In the genomic region with DNA sequence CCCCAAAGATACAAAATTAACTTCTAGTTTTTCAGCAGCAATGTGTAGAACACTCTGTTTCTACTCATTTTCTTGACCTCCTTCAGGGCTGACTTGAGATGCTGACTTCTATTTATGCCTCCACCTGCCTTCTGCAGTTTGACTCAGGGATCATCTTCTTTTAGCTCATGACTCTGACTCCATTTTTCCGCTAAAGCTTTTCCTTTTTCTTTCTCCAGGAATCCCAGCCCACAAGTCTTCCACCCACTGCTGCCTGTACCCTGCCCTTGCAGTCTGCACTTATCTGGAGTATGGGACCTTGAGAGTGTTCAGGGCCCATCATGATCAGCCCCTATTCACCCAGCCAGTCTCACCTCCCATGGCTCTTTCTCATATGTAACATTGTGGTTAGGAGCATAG, we compare ENCODE assay signal across 22 cellular contexts. TPM values are rescaled to one million over a fixed set of nuclear protein-coding genes. Genes with fewer than 3 reads are reported as not detected.
DNase-seq lines count a peak whose midpoint lies in the region; ATAC-seq and TF ChIP-seq lines count a peak whose summit lies in the region.
"Had no signal": no experiment of that assay in that cellular context is flagged by ENCODE, and none has a peak within 500 bp of the region (broad histone marks: within the 10 kb centered on the region; RNA-seq: fewer than 3 reads in every experiment).

No MANE protein-coding gene starts in this region.

- no peak overlapping the region for H3K4me3 Mint-ChIP-seq in activated CD8-positive, alpha-beta T cell treated with anti-CD3 and anti-CD28 coated beads for 36 hours
- H3K4me3 Mint-ChIP-seq in activated CD8-positive, alpha-beta T cell treated with anti-CD3 and anti-CD28 coated beads, Interleukin-2, amount 10 ng/mL, durations not matched to agents 7 days and 5 days = no peak overlapping the region
- no peak overlapping the region for H3K4me3 Mint-ChIP-seq in stimulated activated naive CD8-positive, alpha-beta T cell treated with anti-CD3 and anti-CD28 coated beads, Interleukin-15, amount 100 ng/mL, for 72 hours
- H3K4me3 Mint-ChIP-seq: CD8-positive, alpha-beta memory T cell had no signal

- H3K36me3 Mint-ChIP-seq in activated CD8-positive, alpha-beta T cell treated with anti-CD3 and anti-CD28 coated beads for 36 hours (ENCODE audit: low read depth) = no peaks in the 10 kb centered on the region
- H3K36me3 Mint-ChIP-seq in activated CD8-positive, alpha-beta T cell treated with anti-CD3 and anti-CD28 coated beads, Interleukin-2, amount 10 ng/mL, durations not matched to agents 7 days and 5 days (ENCODE audit: low read depth) = peaks cover 3% of the 10 kb centered on the region

- DNase-seq in activated CD8-positive, alpha-beta T cell treated with anti-CD3 and anti-CD28 coated beads for 36 hours = no peak
- no peak for DNase-seq in activated CD8-positive, alpha-beta T cell treated with anti-CD3 and anti-CD28 coated beads, Interleukin-2, amount 10 ng/mL, durations not matched to agents 7 days and 5 days
- no peak for DNase-seq in stimulated activated naive CD8-positive, alpha-beta T cell treated with anti-CD3 and anti-CD28 coated beads, Interleukin-15, Interleukin-2, amounts not matched to agents 100 U/mL and 50 U/mL, for 24 hours
- DNase-seq in stimulated activated naive CD8-positive, alpha-beta T cell treated with anti-CD3 and anti-CD28 coated beads, Interleukin-15, amount 100 ng/mL, for 72 hours = no peak
- no peak for DNase-seq in lower leg skin (ENCODE audit: low spot score in 2 of 2)
- no peak for DNase-seq in NOMO-1 treated with dmso at 0.1 percent for 144 hours (lab: John Stamatoyannopoulos, UW; ENCODE audit: unreplicated experiment)
- DNase-seq: AML-193; C1 segment of cervical spinal cord; Calu3; CD8-positive, alpha-beta memory T cell; DMS153; IMR-90; NCI-H1694; NCI-H2171; NCI-H345; NCI-H524; NCI-H774; NK-92 treated with Interleukin-12 subunit alpha and Interleukin-12 subunit beta, amount 100 ng/mL, for 24 hours had no signal

- CTCF ChIA-PET in activated CD8-positive, alpha-beta T cell treated with anti-CD3 and anti-CD28 coated beads for 36 hours (lab: Charles Lee) = interaction anchor here (1.4 kb wide), 1 partner anchor 61 kb away, joined by 3 read pairs; no protein-coding TSS in a partner anchor
- CTCF ChIA-PET in activated CD8-positive, alpha-beta T cell treated with anti-CD3 and anti-CD28 coated beads, Interleukin-2, amount 10 ng/mL, durations not matched to agents 7 days and 5 days (lab: Charles Lee) = no interaction called here

- no peaks in the 10 kb centered on the region for H3K27me3 Mint-ChIP-seq in activated CD8-positive, alpha-beta T cell treated with anti-CD3 and anti-CD28 coated beads for 36 hours
- no peaks in the 10 kb centered on the region for H3K27me3 Mint-ChIP-seq in activated CD8-positive, alpha-beta T cell treated with anti-CD3 and anti-CD28 coated beads, Interleukin-2, amount 10 ng/mL, durations not matched to agents 7 days and 5 days (ENCODE audit: low read depth)
- H3K27me3 Mint-ChIP-seq in stimulated activated naive CD8-positive, alpha-beta T cell treated with anti-CD3 and anti-CD28 coated beads, Interleukin-15, amount 100 ng/mL, for 72 hours = no peaks in the 10 kb centered on the region

- no peak for TF ChIP-seq POLR2A in lower leg skin (IDR thresholded peaks at IDR 0.05)

- no peak overlapping the region for H3K4me3 ChIP-seq in lower leg skin (ENCODE audit: low read depth, poor library complexity, severe bottlenecking)

- peak overlapping the region; percentile 61 for H3K27ac ChIP-seq in cingulate gyrus (ENCODE audit: low read depth, low read length)
- H3K27ac ChIP-seq: KMS-11 had no signal

- H3K27ac Mint-ChIP-seq in activated CD8-positive, alpha-beta T cell treated with anti-CD3 and anti-CD28 coated beads for 36 hours = peak overlapping the region; percentile 7
- H3K27ac Mint-ChIP-seq in activated CD8-positive, alpha-beta T cell treated with anti-CD3 and anti-CD28 coated beads, Interleukin-2, amount 10 ng/mL, durations not matched to agents 7 days and 5 days = no peak overlapping the region
- no peak overlapping the region for H3K27ac Mint-ChIP-seq in stimulated activated naive CD8-positive, alpha-beta T cell treated with anti-CD3 and anti-CD28 coated beads, Interleukin-15, amount 100 ng/mL, for 72 hours
- H3K27ac Mint-ChIP-seq: CD8-positive, alpha-beta memory T cell had no signal

- intact Hi-C loops in activated CD8-positive, alpha-beta T cell treated with anti-CD3 and anti-CD28 coated beads for 36 hours (cut with micrococcal nuclease) = no loop called here
- intact Hi-C loops in lower leg skin (cut with DNase I; ENCODE audit: low total_unique reads) = no loop called here

- 95 to 100% methylated on average over 1 of the region's 1 CpG for WGBS in lower leg skin, 2 donors

- TF ChIP-seq CTCF in activated CD8-positive, alpha-beta T cell treated with anti-CD3 and anti-CD28 coated beads for 36 hours (IDR thresholded peaks at IDR 0.05) = no peak
- no peak for TF ChIP-seq CTCF in lower leg skin (IDR thresholded peaks at IDR 0.05)

- POLR2A ChIA-PET in activated CD8-positive, alpha-beta T cell treated with anti-CD3 and anti-CD28 coated beads for 36 hours (lab: Charles Lee) = no interaction called here
- POLR2A ChIA-PET in activated CD8-positive, alpha-beta T cell treated with anti-CD3 and anti-CD28 coated beads, Interleukin-2, amount 10 ng/mL, durations not matched to agents 7 days and 5 days (lab: Charles Lee) = no interaction called here

- peaks cover 5% of the 10 kb centered on the region for H3K9me3 Mint-ChIP-seq in activated CD8-positive, alpha-beta T cell treated with anti-CD3 and anti-CD28 coated beads for 36 hours
- H3K9me3 Mint-ChIP-seq in activated CD8-positive, alpha-beta T cell treated with anti-CD3 and anti-CD28 coated beads, Interleukin-2, amount 10 ng/mL, durations not matched to agents 7 days and 5 days (ENCODE audit: insufficient read depth) = no peaks in the 10 kb centered on the region
- peaks cover 7 to 12% of the 10 kb centered on the region in 2 donors for H3K9me3 Mint-ChIP-seq in stimulated activated naive CD8-positive, alpha-beta T cell treated with anti-CD3 and anti-CD28 coated beads, Interleukin-15, amount 100 ng/mL, for 72 hours
- H3K9me3 Mint-ChIP-seq: CD8-positive, alpha-beta memory T cell had no signal

- ATAC-seq in activated CD8-positive, alpha-beta T cell treated with anti-CD3 and anti-CD28 coated beads for 36 hours = no peak
- ATAC-seq in activated CD8-positive, alpha-beta T cell treated with anti-CD3 and anti-CD28 coated beads, Interleukin-2, amount 10 ng/mL, durations not matched to agents 7 days and 5 days = no peak
- ATAC-seq in stimulated activated naive CD8-positive, alpha-beta T cell treated with anti-CD3 and anti-CD28 coated beads, Interleukin-15, Interleukin-2, amounts not matched to agents 100 U/mL and 50 U/mL, for 24 hours = peak; percentile 29
- no peak for ATAC-seq in stimulated activated naive CD8-positive, alpha-beta T cell treated with anti-CD3 and anti-CD28 coated beads, Interleukin-15, amount 100 ng/mL, for 72 hours
- ATAC-seq in esophagus mucosa = no peak
- ATAC-seq: Panc1 had no signal

- peaks cover 28% of the 10 kb centered on the region for H3K4me1 Mint-ChIP-seq in activated CD8-positive, alpha-beta T cell treated with anti-CD3 and anti-CD28 coated beads for 36 hours (ENCODE audit: low read depth)
- peaks cover 25% of the 10 kb centered on the region for H3K4me1 Mint-ChIP-seq in activated CD8-positive, alpha-beta T cell treated with anti-CD3 and anti-CD28 coated beads, Interleukin-2, amount 10 ng/mL, durations not matched to agents 7 days and 5 days (ENCODE audit: low read depth)
- H3K4me1 Mint-ChIP-seq in stimulated activated naive CD8-positive, alpha-beta T cell treated with anti-CD3 and anti-CD28 coated beads, Interleukin-15, amount 100 ng/mL, for 72 hours = peaks cover 27% of the 10 kb centered on the region
- H3K4me1 Mint-ChIP-seq: CD8-positive, alpha-beta memory T cell had no signal

RNA-seq across cellular contexts. Expression of a gene that starts 14.9 kb away (rescaled TPM):
- total RNA-seq in activated CD8-positive, alpha-beta T cell treated with anti-CD3 and anti-CD28 coated beads for 36 hours = 10 to 100 TPM; 24.5 to 29.4 TPM
- total RNA-seq in activated CD8-positive, alpha-beta T cell treated with anti-CD3 and anti-CD28 coated beads, Interleukin-2, amount 10 ng/mL, durations not matched to agents 7 days and 5 days = 10 to 100 TPM; 32.9 to 36.4 TPM
- 10 to 100 TPM; 15.1 to 15.9 (median 15.7) TPM for total RNA-seq in lower leg skin
- total RNA-seq in esophagus mucosa = 26.7 TPM
